14 cellular contexts compared by ENCODE assay signal in the genomic region with DNA sequence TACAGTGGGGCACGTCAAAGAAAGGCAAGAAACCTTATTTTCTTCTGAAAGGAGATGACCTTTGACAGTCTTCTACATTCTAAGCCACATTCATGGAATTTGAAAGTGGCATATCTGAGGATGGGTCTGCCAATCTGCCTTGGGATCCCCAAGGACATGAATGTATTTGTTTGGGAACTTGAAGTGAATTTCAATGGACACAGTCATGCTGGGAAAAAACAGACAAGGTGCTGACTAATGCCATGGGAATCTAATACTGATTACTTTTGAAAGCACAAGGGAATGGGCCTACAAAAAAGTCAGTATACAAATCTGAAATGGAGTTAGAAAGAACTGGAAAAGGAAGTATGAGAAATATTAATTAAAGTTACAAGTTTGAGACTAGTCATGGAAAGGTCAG.
DNase-seq lines count a peak whose midpoint lies in the region; ATAC-seq, FAIRE-seq and TF ChIP-seq lines count a peak whose summit lies in the region.
"Had no signal": no experiment of that assay in that cellular context is flagged by ENCODE, and none has a peak within 500 bp of the region (broad histone marks: within the 10 kb centered on the region; RNA-seq: fewer than 3 reads in every experiment).

No MANE protein-coding gene starts in this region.

- H3K27me3 Mint-ChIP-seq in activated T-cell treated with anti-CD3 and anti-CD28 coated beads, Interleukin-2, amount 50 U/mL, for 4 hours (ENCODE audit: low read depth): peaks cover 4% of the 10 kb centered on the region

- H3K4me1 Mint-ChIP-seq in activated T-cell treated with anti-CD3 and anti-CD28 coated beads, Interleukin-2, amount 50 U/mL, for 4 hours (ENCODE audit: low read depth): no peaks in the 10 kb centered on the region

- H3K27me3 ChIP-seq in MG63 (no peaks in the 10 kb centered on the region), endothelial cell of umbilical vein (ENCODE audit: control insufficient read depth in 2 of 2, insufficient read depth in 2 of 2, low read length in 2 of 2) (no peaks in the 10 kb centered on the region), right atrium auricular region (no peaks in the 10 kb centered on the region)

- CTCF ChIA-PET in endothelial cell of umbilical vein (lab: Charles Lee): no interaction called here

- H3K9me3 ChIP-seq in MG63 (peaks cover 13% of the 10 kb centered on the region), endothelial cell of umbilical vein (replicated peaks; ENCODE audit: control insufficient read depth, insufficient read depth, low read length) (no peaks in the 10 kb centered on the region), mesodermal cell (ENCODE audit: control insufficient read depth, low read length) (peaks cover 13% of the 10 kb centered on the region), right atrium auricular region (no peaks in the 10 kb centered on the region)

- FAIRE-seq in endothelial cell of umbilical vein (lab: Jason Lieb, UNC): peak; percentile 77
- FAIRE-seq: G401.6 had no signal

- intact Hi-C loops in endothelial cell of umbilical vein (cut with micrococcal nuclease): no loop called here

- dilution Hi-C loops in endothelial cell of umbilical vein (cut with MboI; ENCODE audit: extremely low pct_ligation_motif_present, low sequenced_read_pairs): no loop called here

- WGBS in mesodermal cell (ENCODE audit: insufficient coverage in 2 of 2), 2 experiments: 71 to 100% methylated on average over 1 of the region's 1 CpG

- no peaks in the 10 kb centered on the region for H3K36me3 Mint-ChIP-seq in activated T-cell treated with anti-CD3 and anti-CD28 coated beads, Interleukin-2, amount 50 U/mL, for 4 hours (ENCODE audit: insufficient read depth)

- no peak overlapping the region for H3K4me3 Mint-ChIP-seq in activated T-cell treated with anti-CD3 and anti-CD28 coated beads, Interleukin-2, amount 50 U/mL, for 4 hours
- H3K4me3 Mint-ChIP-seq: neural crest cell had no signal

- no peak overlapping the region for H3K4me2 ChIP-seq in endothelial cell of umbilical vein (ENCODE audit: insufficient read depth, low read length)

- H4K20me1 ChIP-seq in endothelial cell of umbilical vein (replicated peaks; ENCODE audit: control insufficient read depth, extremely low read depth, insufficient read depth, low read length): no peaks in the 10 kb centered on the region

- no TSS peak for BruUV-seq in endothelial cell of umbilical vein (replicated peaks; lab: Mats Ljungman, UMichigan)

- no peaks in the 10 kb centered on the region for H3K9me1 ChIP-seq in endothelial cell of umbilical vein (replicated peaks; ENCODE audit: control insufficient read depth, extremely low read depth, insufficient read depth, low read length)

- DNase-seq in AG09309 (ENCODE audit: low read depth) (peak; percentile 52), MG63 (peak; percentile 19), endothelial cell of umbilical vein (ENCODE audit: low read depth, low spot score) (peak; percentile 76), iPS-NIHi11 (ENCODE audit: low spot score) (no peak), right atrium auricular region (ENCODE audit: low spot score) (no peak), T1000 (lab: John Stamatoyannopoulos, UW) (no peak)
- no peak for DNase-seq in activated T-cell treated with anti-CD3 and anti-CD28 coated beads, Interleukin-2, amount 50 U/mL, for 4 hours
- DNase-seq: amygdala, C1 segment of cervical spinal cord, NCI-H526 treated with DMSO at 0.1 percent for 48 hours, WERI-Rb-1 had no signal

- H2AFZ ChIP-seq in endothelial cell of umbilical vein (ENCODE audit: low read depth, low read length): peak overlapping the region; percentile 38

- no peaks in the 10 kb centered on the region for H3K36me3 ChIP-seq in MG63
- no peaks in the 10 kb centered on the region for H3K36me3 ChIP-seq in endothelial cell of umbilical vein (ENCODE audit: control insufficient read depth in 2 of 2, extremely low read depth in 1 of 2, insufficient read depth in 2 of 2, low read length in 2 of 2)
- no peaks in the 10 kb centered on the region for H3K36me3 ChIP-seq in mesodermal cell (ENCODE audit: control insufficient read depth, insufficient read depth, low read length)
- no peaks in the 10 kb centered on the region for H3K36me3 ChIP-seq in right atrium auricular region
- H3K36me3 ChIP-seq: WERI-Rb-1 had no signal

- H3K79me2 ChIP-seq in endothelial cell of umbilical vein (ENCODE audit: control insufficient read depth, insufficient read depth, low read length): no peaks in the 10 kb centered on the region

- H3K4me3 ChIP-seq in AG09309 (ENCODE audit: control insufficient read depth, low read depth, low read length) (no peak overlapping the region), MG63 (no peak overlapping the region), endothelial cell of umbilical vein (replicated peaks in 1 of 3; ENCODE audit: insufficient read depth in 1 of 3, low read depth in 1 of 3, low read length in 3 of 3) (no peak overlapping the region), mesodermal cell (ENCODE audit: extremely low read depth, insufficient read depth, low read length, poor library complexity, severe bottlenecking) (no peak overlapping the region), right atrium auricular region (no peak overlapping the region)

- H3K4me1 ChIP-seq in endothelial cell of umbilical vein (ENCODE audit: control insufficient read depth, extremely low read depth, insufficient read depth, low read length) (peaks cover 9% of the 10 kb centered on the region), mesodermal cell (ENCODE audit: control insufficient read depth, insufficient read depth, low read length, poor library complexity, severe bottlenecking) (peaks cover 7% of the 10 kb centered on the region), right atrium auricular region (no peaks in the 10 kb centered on the region)

- POLR2A ChIA-PET in endothelial cell of umbilical vein (lab: Charles Lee): no interaction called here

- TF ChIP-seq CTCF in AG09309 (IDR thresholded peaks at IDR 0.05; ENCODE audit: control insufficient read depth, insufficient read depth, low read depth, low read length, missing control alignments) (no peak), endothelial cell of umbilical vein (IDR thresholded peaks at IDR 0.05; ENCODE audit: extremely low read depth in 1 of 2, insufficient read depth in 1 of 2, low read depth in 1 of 2, low read length in 2 of 2) (no peak), right atrium auricular region (IDR thresholded peaks at IDR 0.05) (no peak)

- peak overlapping the region; percentile 74 for H3K27ac ChIP-seq in endothelial cell of umbilical vein (ENCODE audit: insufficient read depth, low read depth, low read length)
- H3K27ac ChIP-seq in mesodermal cell (ENCODE audit: low read depth, low read length, severe bottlenecking): peak overlapping the region; percentile 89
- no peak overlapping the region for H3K27ac ChIP-seq in right atrium auricular region
- H3K27ac ChIP-seq: WERI-Rb-1 had no signal

- no peak for ATAC-seq in activated T-cell treated with anti-CD3 and anti-CD28 coated beads, Interleukin-2, amount 50 U/mL, for 4 hours

- no peak overlapping the region for H3K9ac ChIP-seq in endothelial cell of umbilical vein (replicated peaks; ENCODE audit: extremely low read depth, insufficient read depth, low read length)

- no peak for TF ChIP-seq POLR2A in endothelial cell of umbilical vein (IDR thresholded peaks at IDR 0.05; ENCODE audit: low read depth, low read length)

- H3K9me3 Mint-ChIP-seq in activated T-cell treated with anti-CD3 and anti-CD28 coated beads, Interleukin-2, amount 50 U/mL, for 4 hours: no peaks in the 10 kb centered on the region

TF ChIP-seq in endothelial cell of umbilical vein, 7 proteins besides CTCF, POLR2A, EP300 and RAD21:
- TF ChIP-seq FOS (IDR thresholded peaks at IDR 0.05; ENCODE audit: borderline replicate concordance, insufficient read depth, low read length): peak; percentile 85
- peak; percentile 63 for TF ChIP-seq JUN (IDR thresholded peaks at IDR 0.05; ENCODE audit: borderline replicate concordance, insufficient read depth, insufficient read length, low read depth)
- no peak for TF ChIP-seq EZH2 (IDR thresholded peaks at IDR 0.05; ENCODE audit: borderline replicate concordance, low read depth, low read length, severe bottlenecking)
- peak; percentile 51 for TF ChIP-seq GATA2 (IDR thresholded peaks at IDR 0.05; ENCODE audit: insufficient read depth, insufficient read length, low read depth, low read length)

Comparison
In these comparisons a context has a peak if more than half of its experiments do, and no peak if none do; other contexts are left out.
1. DNase-seq: peak in AG09309 (single experiment), MG63 (single experiment) and endothelial cell of umbilical vein (single experiment); none in iPS-NIHi11 (single experiment), right atrium auricular region (single experiment), activated T-cell treated with anti-CD3 and anti-CD28 coated beads, Interleukin-2, amount 50 U/mL, for 4 hours (single experiment) and T1000 (single experiment).
2. H3K27ac ChIP-seq: peak in endothelial cell of umbilical vein (single experiment) and mesodermal cell (single experiment); none in right atrium auricular region (0 of 2).